ENCODE assay signal across 12 cellular contexts in the genomic region with DNA sequence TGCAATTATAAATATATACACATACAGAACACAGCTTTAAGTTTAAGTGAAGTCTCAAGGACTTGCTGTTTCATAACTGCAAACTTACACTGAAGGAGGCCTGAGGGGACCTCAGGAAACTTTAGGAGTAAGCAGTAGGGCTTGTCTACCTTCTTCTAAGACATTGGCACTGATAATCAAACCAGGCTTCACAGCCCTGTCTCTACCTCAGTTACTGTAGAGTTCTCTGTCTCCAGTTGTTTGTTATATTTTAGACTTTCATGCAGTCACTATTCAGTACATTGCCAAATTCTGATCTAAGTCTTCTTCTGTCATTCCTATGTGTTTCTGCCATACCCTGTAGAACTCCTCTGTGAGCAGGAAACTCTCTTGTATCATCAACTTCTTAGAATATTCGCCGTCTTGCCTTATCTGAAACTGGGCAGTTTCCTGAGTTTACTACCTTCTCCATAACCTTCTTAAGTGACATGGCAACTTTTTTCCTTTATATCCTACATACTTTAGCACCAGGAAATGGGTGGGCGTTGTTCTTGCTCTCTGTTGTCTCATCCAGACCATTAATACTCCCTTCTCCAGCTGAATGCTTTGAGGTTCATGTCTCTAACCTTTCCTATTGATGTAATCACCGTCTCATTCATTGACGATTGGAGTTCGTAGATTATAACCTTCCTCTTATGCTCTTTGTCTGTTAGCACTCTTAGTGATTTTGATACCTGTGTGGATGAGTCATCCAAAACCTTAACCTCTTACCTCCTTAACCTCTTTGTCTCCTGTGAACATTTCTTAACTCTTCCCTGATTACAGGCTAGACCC. TPM values are rescaled to one million over a fixed set of nuclear protein-coding genes. Genes with fewer than 3 reads are reported as not detected.
DNase-seq lines count a peak whose midpoint lies in the region; ATAC-seq, FAIRE-seq and TF ChIP-seq lines count a peak whose summit lies in the region.
"Had no signal": no experiment of that assay in that cellular context is flagged by ENCODE, and none has a peak within 500 bp of the region (broad histone marks: within the 10 kb centered on the region; RNA-seq: fewer than 3 reads in every experiment).

No MANE protein-coding gene starts in this region.

- no peaks in the 10 kb centered on the region for H3K36me3 ChIP-seq in mucosa of descending colon (ENCODE audit: low read depth)
- H3K36me3 ChIP-seq in kidney (ENCODE audit: control insufficient read depth in 1 of 2, insufficient read depth in 2 of 2, low read length in 2 of 2), result peaks cover 0 to 4% of the 10 kb centered on the region in 2 donors
- peaks cover 64% of the 10 kb centered on the region for H3K36me3 ChIP-seq in endodermal cell (ENCODE audit: control insufficient read depth, insufficient read depth, low read length)

- no peak for TF ChIP-seq CTCF in mucosa of descending colon (IDR thresholded peaks at IDR 0.05)
- no peak for TF ChIP-seq CTCF in kidney (IDR thresholded peaks at IDR 0.05; ENCODE audit: borderline replicate concordance, extremely low read depth, insufficient read depth)
- no peak for TF ChIP-seq CTCF in endodermal cell (conservative IDR thresholded peaks at IDR 0.05)

- POLR2A ChIA-PET in activated CD4-positive, alpha-beta T cell treated with anti-CD3 and anti-CD28 coated beads for 36 hours (lab: Charles Lee), result no interaction called here

- FAIRE-seq in kidney (lab: Jason Lieb, UNC), result no peak

- H3K9me3 ChIP-seq in mucosa of descending colon (no peaks in the 10 kb centered on the region), kidney (ENCODE audit: control insufficient read depth in 1 of 2, low read length in 2 of 2) (no peaks in the 10 kb centered on the region), endodermal cell (ENCODE audit: control insufficient read depth, low read length) (no peaks in the 10 kb centered on the region)

- peak; percentile 17 for DNase-seq in activated CD4-positive, alpha-beta T cell treated with anti-CD3 and anti-CD28 coated beads for 36 hours
- DNase-seq in activated CD4-positive, alpha-beta T cell treated with anti-CD3 and anti-CD28 coated beads for 1 hour, result no peak
- DNase-seq in T-helper 2 cell treated with Interferon-gamma antibody and Interleukin-4, amounts not matched to agents 5 μg/mL and 100 μg/mL, for 36 hours (ENCODE audit: low spot score), result peak; percentile 13
- DNase-seq in mucosa of descending colon (no peak), kidney (no peak), endodermal cell (no peak)
- DNase-seq: DMS153, Kasumi-1, PC-3, T-helper 9 cell had no signal

- no peaks in the 10 kb centered on the region for H3K9me3 Mint-ChIP-seq in activated CD4-positive, alpha-beta T cell treated with anti-CD3 and anti-CD28 coated beads for 36 hours (ENCODE audit: low read depth)
- H3K9me3 Mint-ChIP-seq in T-helper 2 cell treated with Interferon-gamma antibody and Interleukin-4, amounts not matched to agents 5 μg/mL and 100 μg/mL, for 36 hours, result no peaks in the 10 kb centered on the region
- no peaks in the 10 kb centered on the region for H3K9me3 Mint-ChIP-seq in endodermal cell

- intact Hi-C loops in activated CD4-positive, alpha-beta T cell treated with anti-CD3 and anti-CD28 coated beads for 36 hours (cut with DNase I, micrococcal nuclease), result loop anchor here in 1 of 2 experiments (1.0 kb wide), 1 partner anchor 10 kb away; no protein-coding TSS in a partner anchor
- intact Hi-C loops in mucosa of descending colon (cut with DNase I, micrococcal nuclease) (no loop called here), kidney (cut with DNase I) (no loop called here)

- WGBS in endodermal cell (ENCODE audit: insufficient coverage in 1 of 2, insufficient read length in 1 of 2), 2 experiments, result 95 to 96% methylated on average over 6 of the region's 6 CpGs

- no peaks in the 10 kb centered on the region for H3K27me3 Mint-ChIP-seq in activated CD4-positive, alpha-beta T cell treated with anti-CD3 and anti-CD28 coated beads for 36 hours
- H3K27me3 Mint-ChIP-seq in T-helper 2 cell treated with Interferon-gamma antibody and Interleukin-4, amounts not matched to agents 5 μg/mL and 100 μg/mL, for 36 hours (ENCODE audit: low read depth), result no peaks in the 10 kb centered on the region
- H3K27me3 Mint-ChIP-seq in endodermal cell (ENCODE audit: insufficient read depth), result no peaks in the 10 kb centered on the region

- no peaks in the 10 kb centered on the region for H3K27me3 ChIP-seq in endodermal cell (ENCODE audit: control insufficient read depth, insufficient read depth, low read length, poor library complexity, severe bottlenecking)

- no peaks in the 10 kb centered on the region for H3K4me1 ChIP-seq in mucosa of descending colon (ENCODE audit: low read depth)
- H3K4me1 ChIP-seq in kidney (ENCODE audit: control insufficient read depth in 1 of 2, insufficient read depth in 1 of 2, low read depth in 1 of 2, low read length in 2 of 2), result no peaks in the 10 kb centered on the region
- no peaks in the 10 kb centered on the region for H3K4me1 ChIP-seq in endodermal cell (ENCODE audit: control insufficient read depth, insufficient read depth, low read length)

- H3K36me3 Mint-ChIP-seq in activated CD4-positive, alpha-beta T cell treated with anti-CD3 and anti-CD28 coated beads for 36 hours (ENCODE audit: low read depth), result peaks cover 12% of the 10 kb centered on the region
- peaks cover 31% of the 10 kb centered on the region for H3K36me3 Mint-ChIP-seq in T-helper 2 cell treated with Interferon-gamma antibody and Interleukin-4, amounts not matched to agents 5 μg/mL and 100 μg/mL, for 36 hours (ENCODE audit: low read depth)
- H3K36me3 Mint-ChIP-seq in endodermal cell (ENCODE audit: low read depth), result peaks cover 45% of the 10 kb centered on the region

- peaks cover 18% of the 10 kb centered on the region for H3K4me1 Mint-ChIP-seq in activated CD4-positive, alpha-beta T cell treated with anti-CD3 and anti-CD28 coated beads for 36 hours
- peaks cover 17% of the 10 kb centered on the region for H3K4me1 Mint-ChIP-seq in T-helper 2 cell treated with Interferon-gamma antibody and Interleukin-4, amounts not matched to agents 5 μg/mL and 100 μg/mL, for 36 hours (ENCODE audit: low read depth)
- H3K4me1 Mint-ChIP-seq in endodermal cell, result peaks cover 2% of the 10 kb centered on the region

- no peak overlapping the region for H3K4me3 ChIP-seq in mucosa of descending colon
- no peak overlapping the region for H3K4me3 ChIP-seq in kidney (ENCODE audit: low read length in 2 of 2)
- H3K4me3 ChIP-seq in endodermal cell (ENCODE audit: low read length), result no peak overlapping the region

- H3K27ac ChIP-seq in kidney (ENCODE audit: low read depth in 2 of 2, low read length in 2 of 2) (no peak overlapping the region), endodermal cell (ENCODE audit: low read depth, low read length) (no peak overlapping the region)

- peak; percentile 97 for ATAC-seq in activated CD4-positive, alpha-beta T cell treated with anti-CD3 and anti-CD28 coated beads for 36 hours
- peak; percentile 48 for ATAC-seq in GM21529 (IDR thresholded peaks at IDR 0.05; ENCODE audit: unreplicated experiment)
- peak; percentile 38 for ATAC-seq in mucosa of descending colon
- ATAC-seq in HG02970 (IDR thresholded peaks at IDR 0.05; ENCODE audit: low FRiP score, unreplicated experiment), result no peak
- ATAC-seq: PC-3 had no signal

- H3K9ac ChIP-seq in kidney (ENCODE audit: low read length in 2 of 2), result no peak overlapping the region
- no peak overlapping the region for H3K9ac ChIP-seq in endodermal cell (ENCODE audit: extremely low read depth, low read length, poor library complexity, severe bottlenecking)

- CTCF ChIA-PET in activated CD4-positive, alpha-beta T cell treated with anti-CD3 and anti-CD28 coated beads for 36 hours (lab: Charles Lee), result interaction anchor here (0.8 kb wide), 2 partner anchors 84 to 655 kb away, joined by 4 to 5 read pairs; no protein-coding TSS in a partner anchor

- peak overlapping the region; percentile 20 for H3K4me3 Mint-ChIP-seq in activated CD4-positive, alpha-beta T cell treated with anti-CD3 and anti-CD28 coated beads for 36 hours
- H3K4me3 Mint-ChIP-seq in T-helper 2 cell treated with Interferon-gamma antibody and Interleukin-4, amounts not matched to agents 5 μg/mL and 100 μg/mL, for 36 hours, result peak overlapping the region; percentile 26
- no peak overlapping the region for H3K4me3 Mint-ChIP-seq in endodermal cell

- H3K27ac Mint-ChIP-seq in activated CD4-positive, alpha-beta T cell treated with anti-CD3 and anti-CD28 coated beads for 36 hours, result peak overlapping the region; percentile 79
- peak overlapping the region; percentile 49 for H3K27ac Mint-ChIP-seq in T-helper 2 cell treated with Interferon-gamma antibody and Interleukin-4, amounts not matched to agents 5 μg/mL and 100 μg/mL, for 36 hours
- no peak overlapping the region for H3K27ac Mint-ChIP-seq in endodermal cell

RNA-seq across cellular contexts. Expression of a gene that starts 11.4 kb away (rescaled TPM):
- total RNA-seq in activated CD4-positive, alpha-beta T cell treated with anti-CD3 and anti-CD28 coated beads for 36 hours, result 10 to 100 TPM; 16.5 to 17.4 TPM
- total RNA-seq in mucosa of descending colon (10 to 100 TPM; 22.5 to 44.2 (median 41.9) TPM), kidney (16.1 TPM), endodermal cell (10 to 100 TPM; 23.8 to 32.4 TPM)
- polyA plus RNA-seq in kidney (ENCODE audit: insufficient read depth, low read depth, low replicate concordance), result 4.6 TPM
- polyA plus RNA-seq in endodermal cell (2013, experiment 1 of 2), result 20.6 TPM
- polyA plus RNA-seq in endodermal cell (2013, experiment 2 of 2), result 20.0 TPM

RNA-seq across cellular contexts. Expression of a gene that starts 11.9 kb away (rescaled TPM):
- 10 to 100 TPM; 20.1 to 27.0 TPM for total RNA-seq in activated CD4-positive, alpha-beta T cell treated with anti-CD3 and anti-CD28 coated beads for 36 hours
- total RNA-seq in mucosa of descending colon (1 to 10 TPM; 1.4 to 7.8 (median 7.5) TPM), kidney (10.9 TPM), endodermal cell (10 to 100 TPM; 10.6 to 16.3 TPM)
- polyA plus RNA-seq in kidney (ENCODE audit: insufficient read depth, low read depth, low replicate concordance), result 5.9 TPM
- 24.7 TPM for polyA plus RNA-seq in endodermal cell (2013, experiment 1 of 2)
- polyA plus RNA-seq in endodermal cell (2013, experiment 2 of 2), result 30.5 TPM

Comparison
In these comparisons a context has a peak if more than half of its experiments do, and no peak if none do; other contexts are left out.
1. DNase-seq: peak in activated CD4-positive, alpha-beta T cell treated with anti-CD3 and anti-CD28 coated beads for 36 hours (single experiment) and T-helper 2 cell treated with Interferon-gamma antibody and Interleukin-4, amounts not matched to agents 5 μg/mL and 100 μg/mL, for 36 hours (single experiment); none in activated CD4-positive, alpha-beta T cell treated with anti-CD3 and anti-CD28 coated beads for 1 hour (single experiment), mucosa of descending colon (0 of 3), kidney (single experiment) and endodermal cell (single experiment).